In genomic region chr16:62475573-62475972, GRCh38 we compare ENCODE assay signal across 33 cellular contexts.
"Had no signal": no experiment of that assay in that cellular context is flagged by ENCODE, and none has a peak within 500 bp of the region (broad histone marks: within the 10 kb centered on the region; RNA-seq: fewer than 3 reads in every experiment).

No MANE protein-coding gene starts in this region.

- H3K4me3 ChIP-seq: SK-N-MC had no signal

- DNase-seq: activated CD4-positive, alpha-beta memory T cell treated with anti-CD3 and anti-CD28 coated beads, Interleukin-2, amount 10 ng/mL, durations not matched to agents 7 days and 5 days; activated CD4-positive, alpha-beta T cell treated with anti-CD3 and anti-CD28 coated beads for 1 hour; activated CD4-positive, alpha-beta T cell treated with anti-CD3 and anti-CD28 coated beads for 48 hours; activated CD4-positive, CD25-positive, alpha-beta regulatory T cell; activated CD8-positive, alpha-beta memory T cell treated with anti-CD3 and anti-CD28 coated beads for 24 hours; activated CD8-positive, alpha-beta memory T cell treated with anti-CD3 and anti-CD28 coated beads, Interleukin-2, amount 10 ng/mL, durations not matched to agents 7 days and 5 days; activated CD8-positive, alpha-beta memory T cell treated with anti-CD3 and anti-CD28 coated beads, Interleukin-2, amount 50 U/mL, for 48 hours; activated effector memory CD4-positive, alpha-beta T cell treated with Interleukin-2 at 50 U/mL for 16 hours; activated naive CD4-positive, alpha-beta T cell treated with anti-CD3 and anti-CD28 coated beads, Interleukin-2, amount 10 ng/mL, durations not matched to agents 7 days and 5 days; activated naive CD8-positive, alpha-beta T cell treated with anti-CD3 and anti-CD28 coated beads, Interleukin-2, amount 50 U/mL, for 24 hours; activated T-cell treated with anti-CD3 and anti-CD28 coated beads, Interleukin-2, amount 50 U/mL, for 48 hours; anterior cingulate cortex; caudate nucleus; cerebellar nuclear complex; Karpas-422; KBM-7; NCI-H1105; NCI-H1436; NCI-H1694; NCI-H1930; NCI-H345; NCI-H524 treated with DMSO at 0.1 percent for 48 hours; NCI-H82; Right ventricle myocardium superior; SW 1271; T-helper 1 cell; T-helper 2 cell; T-helper 9 cell; WERI-Rb-1 had no signal

- H3K4me3 Mint-ChIP-seq: activated CD4-positive, alpha-beta memory T cell treated with anti-CD3 and anti-CD28 coated beads, Interleukin-2, amount 10 ng/mL, durations not matched to agents 7 days and 5 days; activated CD8-positive, alpha-beta memory T cell treated with anti-CD3 and anti-CD28 coated beads, Interleukin-2, amount 10 ng/mL, durations not matched to agents 7 days and 5 days; activated naive CD4-positive, alpha-beta T cell treated with anti-CD3 and anti-CD28 coated beads, Interleukin-2, amount 10 ng/mL, durations not matched to agents 7 days and 5 days; activated naive CD8-positive, alpha-beta T cell; activated naive CD8-positive, alpha-beta T cell treated with anti-CD3 and anti-CD28 coated beads, Interleukin-2, amount 50 U/mL, for 24 hours; brain; IgD-negative memory B cell had no signal

- H3K4me1 Mint-ChIP-seq: activated CD4-positive, alpha-beta memory T cell treated with anti-CD3 and anti-CD28 coated beads, Interleukin-2, amount 10 ng/mL, durations not matched to agents 7 days and 5 days; activated CD8-positive, alpha-beta memory T cell treated with anti-CD3 and anti-CD28 coated beads, Interleukin-2, amount 10 ng/mL, durations not matched to agents 7 days and 5 days; activated naive CD4-positive, alpha-beta T cell treated with anti-CD3 and anti-CD28 coated beads, Interleukin-2, amount 10 ng/mL, durations not matched to agents 7 days and 5 days; activated naive CD8-positive, alpha-beta T cell treated with anti-CD3 and anti-CD28 coated beads, Interleukin-2, amount 50 U/mL, for 24 hours; brain; IgD-negative memory B cell had no signal

- H3K27ac ChIP-seq: SK-N-MC, WERI-Rb-1 had no signal

- H3K36me3 ChIP-seq: WERI-Rb-1 had no signal

- H3K27me3 Mint-ChIP-seq: activated CD4-positive, alpha-beta memory T cell treated with anti-CD3 and anti-CD28 coated beads, Interleukin-2, amount 10 ng/mL, durations not matched to agents 7 days and 5 days; activated CD8-positive, alpha-beta memory T cell treated with anti-CD3 and anti-CD28 coated beads, Interleukin-2, amount 10 ng/mL, durations not matched to agents 7 days and 5 days; activated naive CD4-positive, alpha-beta T cell treated with anti-CD3 and anti-CD28 coated beads, Interleukin-2, amount 10 ng/mL, durations not matched to agents 7 days and 5 days; activated naive CD8-positive, alpha-beta T cell; activated naive CD8-positive, alpha-beta T cell treated with anti-CD3 and anti-CD28 coated beads, Interleukin-2, amount 50 U/mL, for 24 hours; IgD-negative memory B cell had no signal

- H3K36me3 Mint-ChIP-seq: activated CD8-positive, alpha-beta memory T cell treated with anti-CD3 and anti-CD28 coated beads, Interleukin-2, amount 10 ng/mL, durations not matched to agents 7 days and 5 days; activated naive CD4-positive, alpha-beta T cell treated with anti-CD3 and anti-CD28 coated beads, Interleukin-2, amount 10 ng/mL, durations not matched to agents 7 days and 5 days; IgD-negative memory B cell had no signal

- H3K27ac Mint-ChIP-seq: activated CD4-positive, alpha-beta memory T cell treated with anti-CD3 and anti-CD28 coated beads, Interleukin-2, amount 10 ng/mL, durations not matched to agents 7 days and 5 days; activated CD8-positive, alpha-beta memory T cell treated with anti-CD3 and anti-CD28 coated beads, Interleukin-2, amount 10 ng/mL, durations not matched to agents 7 days and 5 days; activated naive CD4-positive, alpha-beta T cell treated with anti-CD3 and anti-CD28 coated beads, Interleukin-2, amount 10 ng/mL, durations not matched to agents 7 days and 5 days; activated naive CD8-positive, alpha-beta T cell; activated naive CD8-positive, alpha-beta T cell treated with anti-CD3 and anti-CD28 coated beads, Interleukin-2, amount 50 U/mL, for 24 hours; brain; IgD-negative memory B cell had no signal
